30 cellular contexts compared by ENCODE assay signal in the genomic region with DNA sequence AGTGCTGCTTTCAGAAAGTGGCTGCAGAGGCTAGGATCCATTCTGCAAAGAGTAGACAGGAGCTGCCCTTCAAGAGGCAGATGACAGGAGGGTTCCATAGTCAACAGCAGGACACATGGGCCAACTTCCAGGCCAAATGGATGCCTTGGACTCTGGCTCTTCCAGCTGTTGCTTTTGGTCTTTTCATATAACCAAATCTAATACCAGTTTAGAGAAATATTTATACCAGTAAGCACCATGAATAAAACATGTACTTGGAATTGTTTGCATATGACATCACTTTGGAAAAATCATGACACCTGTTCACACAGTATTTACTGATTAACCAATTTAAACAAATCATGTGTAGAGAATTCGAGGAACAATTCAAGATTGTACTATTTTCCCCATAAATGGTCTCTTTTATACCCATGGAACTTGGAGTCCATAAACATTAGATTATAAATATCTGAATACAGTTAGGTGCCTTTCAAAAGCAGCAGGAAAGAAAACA.
"Had no signal": no experiment of that assay in that cellular context is flagged by ENCODE, and none has a peak within 500 bp of the region (broad histone marks: within the 10 kb centered on the region; RNA-seq: fewer than 3 reads in every experiment).

No MANE protein-coding gene starts in this region.

- H3K4me2 ChIP-seq: hepatocyte had no signal

- H3K27ac ChIP-seq: adrenal gland, breast epithelium, cardiac muscle cell, coronary artery, dorsolateral prefrontal cortex, heart left ventricle, hepatocyte, WERI-Rb-1 had no signal

- H2AFZ ChIP-seq: hepatocyte had no signal

- ATAC-seq: activated CD4-positive, CD25-positive, alpha-beta regulatory T cell treated with anti-CD3 and anti-CD28 coated beads, Interleukin-2, amount 50 U/mL, for 24 hours; activated CD8-positive, alpha-beta T cell treated with anti-CD3 and anti-CD28 coated beads for 36 hours; activated naive CD8-positive, alpha-beta T cell treated with anti-CD3 and anti-CD28 coated beads, Interleukin-2, amount 50 U/mL, for 24 hours; activated T-cell treated with anti-CD3 and anti-CD28 coated beads, Interleukin-2, amount 50 U/mL, for 4 hours; activated T-helper 17 cell treated with anti-CD3 and anti-CD28 coated beads, Interleukin-2, amount 50 U/mL, for 72 hours; esophagus mucosa; heart left ventricle; T-helper 17 cell had no signal

- DNase-seq: activated B cell treated with CpG ODN at 0.5 μM for 24 hours; activated CD4-positive, alpha-beta T cell treated with anti-CD3 and anti-CD28 coated beads for 48 hours; activated CD4-positive, alpha-beta T cell treated with anti-CD3 and anti-CD28 coated beads, Interleukin-2, amount 50 U/mL, for 1 hour; activated CD4-positive, alpha-beta T cell treated with anti-CD3 and anti-CD28 coated beads, Interleukin-2, amount 50 U/mL, for 48 hours; activated CD8-positive, alpha-beta memory T cell treated with anti-CD3 and anti-CD28 coated beads for 24 hours; activated CD8-positive, alpha-beta T cell treated with anti-CD3 and anti-CD28 coated beads for 36 hours; activated effector memory CD4-positive, alpha-beta T cell treated with Interleukin-2 at 50 U/mL for 16 hours; activated naive CD4-positive, alpha-beta T cell treated with anti-CD3 and anti-CD28 coated beads for 36 hours; activated naive CD8-positive, alpha-beta T cell treated with anti-CD3 and anti-CD28 coated beads for 36 hours; activated naive CD8-positive, alpha-beta T cell treated with anti-CD3 and anti-CD28 coated beads, Interleukin-2, amount 50 U/mL, for 24 hours; activated T-cell treated with anti-CD3 and anti-CD28 coated beads, Interleukin-2, amount 50 U/mL, for 4 hours; adrenal gland; amygdala; aorta; dorsolateral prefrontal cortex; effector memory CD4-positive, alpha-beta T cell; endodermal cell; foreskin fibroblast; glutamatergic neuron; heart left ventricle; T-helper 17 cell; T1000; WERI-Rb-1 had no signal

- H3K9me3 ChIP-seq: adrenal gland, breast epithelium, heart left ventricle had no signal

- H3K36me3 ChIP-seq: adrenal gland, breast epithelium, cardiac muscle cell, heart left ventricle, WERI-Rb-1 had no signal

- H3K4me1 ChIP-seq: adrenal gland, breast epithelium, heart left ventricle had no signal

- H3K4me3 ChIP-seq: adrenal gland, breast epithelium, cardiac muscle cell, coronary artery, dorsolateral prefrontal cortex, heart left ventricle, hepatocyte had no signal

- H3K79me2 ChIP-seq: hepatocyte had no signal

- H3K27me3 ChIP-seq: adrenal gland, breast epithelium, cardiac muscle cell, dorsolateral prefrontal cortex, heart left ventricle, hepatocyte had no signal
